16 cellular contexts compared by ENCODE assay signal in genomic region chr16:19882186-19882585, GRCh38. TPM values are rescaled to one million over a fixed set of nuclear protein-coding genes. Genes with fewer than 3 reads are reported as not detected.
A peak's percentile ranks its signal among the peaks of the same experiment; 100 is the strongest.
DNase-seq lines count a peak whose midpoint lies in the region; ATAC-seq and TF ChIP-seq lines count a peak whose summit lies in the region.
"Had no signal": no experiment of that assay in that cellular context is flagged by ENCODE, and none has a peak within 500 bp of the region (broad histone marks: within the 10 kb centered on the region; RNA-seq: fewer than 3 reads in every experiment).

No MANE protein-coding gene starts in this region.

- H3K27ac ChIP-seq in esophagus squamous epithelium, result peak overlapping the region in 3 of 4 donors; percentile 77 to 82 (median 80)
- H3K27ac ChIP-seq in thyroid gland, result peak overlapping the region in 2 of 3 donors; percentile 54 to 56
- H3K27ac ChIP-seq: 22Rv1 had no signal

- peak overlapping the region; percentile 90 for H3K4me3 Mint-ChIP-seq in nephron progenitor cell
- H3K4me3 Mint-ChIP-seq: activated CD8-positive, alpha-beta T cell treated with anti-CD3 and anti-CD28 coated beads, Interleukin-2, amount 10 ng/mL, durations not matched to agents 7 days and 5 days; activated naive CD4-positive, alpha-beta T cell treated with anti-CD3 and anti-CD28 coated beads for 36 hours; stimulated activated effector memory CD8-positive, alpha-beta T cell treated with anti-CD3 and anti-CD28 coated beads, Interleukin-12 subunit alpha, Interleukin-12 subunit beta, amount 100 ng/mL, for 72 hours had no signal

- no peaks in the 10 kb centered on the region for H3K9me3 ChIP-seq in esophagus squamous epithelium
- no peaks in the 10 kb centered on the region for H3K9me3 ChIP-seq in thyroid gland

- H3K9me3 Mint-ChIP-seq in nephron progenitor cell, result no peaks in the 10 kb centered on the region
- H3K9me3 Mint-ChIP-seq: activated naive CD4-positive, alpha-beta T cell treated with anti-CD3 and anti-CD28 coated beads for 36 hours; IgD-negative memory B cell; natural killer cell; stimulated activated effector memory CD8-positive, alpha-beta T cell treated with anti-CD3 and anti-CD28 coated beads, Interleukin-12 subunit alpha, Interleukin-12 subunit beta, amount 100 ng/mL, for 72 hours; T-helper 1 cell treated with Interleukin-12 subunit alpha and Interleukin-12 subunit beta and Interleukin-4 antibody, amounts not matched to agents 30 μg/mL and 1 μg/mL, for 36 hours had no signal

- H3K27ac Mint-ChIP-seq in nephron progenitor cell, result no peak overlapping the region
- H3K27ac Mint-ChIP-seq: activated CD8-positive, alpha-beta T cell treated with anti-CD3 and anti-CD28 coated beads, Interleukin-2, amount 10 ng/mL, durations not matched to agents 7 days and 5 days; activated naive CD4-positive, alpha-beta T cell treated with anti-CD3 and anti-CD28 coated beads for 36 hours; IgD-negative memory B cell; natural killer cell; stimulated activated effector memory CD8-positive, alpha-beta T cell treated with anti-CD3 and anti-CD28 coated beads, Interleukin-12 subunit alpha, Interleukin-12 subunit beta, amount 100 ng/mL, for 72 hours had no signal

- H3K27me3 Mint-ChIP-seq in nephron progenitor cell (ENCODE audit: low read depth, poor library complexity), result peaks cover 2% of the 10 kb centered on the region

- H3K27me3 ChIP-seq in esophagus squamous epithelium, result peaks cover 0 to 36% (median 0%) of the 10 kb centered on the region in 4 donors
- no peaks in the 10 kb centered on the region for H3K27me3 ChIP-seq in thyroid gland

- H3K36me3 Mint-ChIP-seq in nephron progenitor cell (ENCODE audit: low read depth), result peaks cover 14% of the 10 kb centered on the region
- H3K36me3 Mint-ChIP-seq: IgD-negative memory B cell; natural killer cell; stimulated activated effector memory CD8-positive, alpha-beta T cell treated with anti-CD3 and anti-CD28 coated beads, Interleukin-12 subunit alpha, Interleukin-12 subunit beta, amount 100 ng/mL, for 72 hours had no signal

- TF ChIP-seq CTCF in esophagus squamous epithelium (IDR thresholded peaks at IDR 0.05), result no peak
- TF ChIP-seq CTCF in nephron progenitor cell (IDR thresholded peaks at IDR 0.05), result no peak
- no peak for TF ChIP-seq CTCF in thyroid gland (IDR thresholded peaks at IDR 0.05)

- H3K4me1 ChIP-seq in esophagus squamous epithelium, result peaks cover 26 to 70% (median 33%) of the 10 kb centered on the region in 3 donors
- H3K4me1 ChIP-seq in thyroid gland, result peaks cover 12 to 15% of the 10 kb centered on the region in 2 donors

- intact Hi-C loops in esophagus squamous epithelium (cut with DNase I) (no loop called here), thyroid gland (cut with DNase I) (loop anchor here (5.0 kb wide), 1 partner anchor 165 kb away; the partner anchor contains the start of genes IQCK and KNOP1)

- 60 to 86% methylated on average over 7 to 8 of the region's 9 CpGs for WGBS in esophagus squamous epithelium, 2 donors
- WGBS in thyroid gland, 2 donors, result 64 to 74% methylated on average over 9 of the region's 9 CpGs

- H3K4me3 ChIP-seq in esophagus squamous epithelium, result peak overlapping the region in 2 of 4 donors; percentile 74 to 83
- no peak overlapping the region for H3K4me3 ChIP-seq in thyroid gland (replicated peaks in 1 of 3)

- H3K36me3 ChIP-seq in esophagus squamous epithelium (no peaks in the 10 kb centered on the region), thyroid gland (no peaks in the 10 kb centered on the region)

- no peak for ATAC-seq in GM19035 (IDR thresholded peaks at IDR 0.05; ENCODE audit: unreplicated experiment)
- ATAC-seq: activated CD8-positive, alpha-beta T cell treated with anti-CD3 and anti-CD28 coated beads, Interleukin-2, amount 10 ng/mL, durations not matched to agents 7 days and 5 days; natural killer cell; stimulated activated effector memory CD8-positive, alpha-beta T cell treated with anti-CD3 and anti-CD28 coated beads, Interleukin-12 subunit alpha, Interleukin-12 subunit beta, amount 100 ng/mL, for 72 hours had no signal

- TF ChIP-seq POLR2A in esophagus squamous epithelium (IDR thresholded peaks at IDR 0.05), result no peak
- TF ChIP-seq POLR2A in thyroid gland (IDR thresholded peaks at IDR 0.05), result no peak

- peaks cover 37% of the 10 kb centered on the region for H3K4me1 Mint-ChIP-seq in nephron progenitor cell

- DNase-seq in DMS79 treated with DMSO at 0.1 percent for 48 hours (lab: John Stamatoyannopoulos, UW) (peak; percentile 44), DMS79 (lab: John Stamatoyannopoulos, UW) (no peak), esophagus squamous epithelium (lab: John Stamatoyannopoulos, UW) (no peak), nephron progenitor cell (no peak), thyroid gland (no peak), SKM-1 (lab: John Stamatoyannopoulos, UW; ENCODE audit: unreplicated experiment) (no peak), OCI-M1 (lab: John Stamatoyannopoulos, UW) (no peak)
- DNase-seq: activated CD8-positive, alpha-beta T cell treated with anti-CD3 and anti-CD28 coated beads, Interleukin-2, amount 10 ng/mL, durations not matched to agents 7 days and 5 days; activated naive CD4-positive, alpha-beta T cell treated with anti-CD3 and anti-CD28 coated beads for 36 hours; natural killer cell; NCI-H1694 had no signal

RNA-seq across cellular contexts. Expression of gene GPRC5B, which starts 2.5 kb away (rescaled TPM):
- total RNA-seq in esophagus squamous epithelium (10 to 100 TPM in 2 of 4 donors, 1 to 10 TPM in 2; 1.9 to 26.1 (median 8.4) TPM), thyroid gland (10 to 100 TPM; 19.9 to 34.1 (median 27.7) TPM)
- total RNA-seq: activated CD8-positive, alpha-beta T cell treated with anti-CD3 and anti-CD28 coated beads, Interleukin-2, amount 10 ng/mL, durations not matched to agents 7 days and 5 days; natural killer cell had no signal
